ENCODE assay signal across 1 cellular context in genomic region chr4:182208651-182209050, GRCh38.
TF ChIP-seq lines count a peak whose summit lies in the region.

No MANE protein-coding gene starts in this region.

TF ChIP-seq in GM23338, 12 proteins besides CTCF, POLR2A, EP300 and RAD21 (continued from another document):
- TF ChIP-seq REST (IDR thresholded peaks at IDR 0.05; ENCODE audit: unreplicated experiment) (no peak), ETS1 (IDR thresholded peaks at IDR 0.05) (no peak), JUNB (IDR thresholded peaks at IDR 0.05; ENCODE audit: unreplicated experiment) (no peak), ZNF331 (CRISPR knock-in tag; IDR thresholded peaks at IDR 0.05; ENCODE audit: low read depth) (no peak), POLR2AphosphoS5 (IDR thresholded peaks at IDR 0.05; ENCODE audit: low read depth) (no peak), ZNF462 (CRISPR knock-in tag; IDR thresholded peaks at IDR 0.05) (no peak), ZNF114 (CRISPR knock-in tag; IDR thresholded peaks at IDR 0.05) (no peak), EZH2phosphoT487 (IDR thresholded peaks at IDR 0.05; ENCODE audit: unreplicated experiment) (no peak), NANOG (IDR thresholded peaks at IDR 0.05; ENCODE audit: borderline replicate concordance) (no peak), EZH2 (IDR thresholded peaks at IDR 0.05; ENCODE audit: low read depth, unreplicated experiment) (no peak)
TF ChIP-seq in GM23338: peak in this region for 0.
